1 cellular context compared by ENCODE assay signal in genomic region chrX:1165535-1166196, GRCh38.
A peak's percentile ranks its signal among the peaks of the same experiment; 100 is the strongest.
TF ChIP-seq lines count a peak whose summit lies in the region.

No MANE protein-coding gene starts in this region.

TF ChIP-seq in GM12878, 131 proteins besides CTCF, POLR2A, EP300 and RAD21 (continued from another document):
- TF ChIP-seq ZNF687 (IDR thresholded peaks at IDR 0.05) (no peak), MLLT1 (IDR thresholded peaks at IDR 0.05) (no peak), RUNX3 (IDR thresholded peaks at IDR 0.05; ENCODE audit: low read length) (peak; percentile 21; the same call in 1 of the 2 replicates), HDGF (IDR thresholded peaks at IDR 0.05) (no peak), ZNF217 (IDR thresholded peaks at IDR 0.05) (no peak), NFXL1 (IDR thresholded peaks at IDR 0.05; ENCODE audit: borderline replicate concordance) (no peak), PAX5 (IDR thresholded peaks at IDR 0.05; ENCODE audit: borderline replicate concordance, low read depth, low read length) (no peak), BCL11A (IDR thresholded peaks at IDR 0.05; ENCODE audit: low read depth, low read length) (no peak), ESRRA (IDR thresholded peaks at IDR 0.05; ENCODE audit: low read length) (no peak)
